ENCODE assay signal across 3 cellular contexts in genomic region chr12:104448031-104448430, GRCh38.
"Had no signal": no experiment of that assay in that cellular context is flagged by ENCODE, and none has a peak within 500 bp of the region (broad histone marks: within the 10 kb centered on the region; RNA-seq: fewer than 3 reads in every experiment).

No MANE protein-coding gene starts in this region.

- ATAC-seq: GM12878 had no signal

- H3K4me3 ChIP-seq: GM12878 had no signal

- DNase-seq: GDM1, GF-D8 had no signal
